In genomic region chr2:190524928-190525327, GRCh38 we compare ENCODE assay signal across 22 cellular contexts. TPM values are rescaled to one million over a fixed set of nuclear protein-coding genes. Genes with fewer than 3 reads are reported as not detected.
A peak's percentile ranks its signal among the peaks of the same experiment; 100 is the strongest.
DNase-seq lines count a peak whose midpoint lies in the region; ATAC-seq and TF ChIP-seq lines count a peak whose summit lies in the region.
"Had no signal": no experiment of that assay in that cellular context is flagged by ENCODE, and none has a peak within 500 bp of the region (broad histone marks: within the 10 kb centered on the region; RNA-seq: fewer than 3 reads in every experiment).

No MANE protein-coding gene starts in this region.

- no peak overlapping the region for H3K27ac ChIP-seq in breast epithelium
- H3K27ac ChIP-seq in MM.1S (ENCODE audit: low read length) = no peak overlapping the region
- no peak overlapping the region for H3K27ac ChIP-seq in gastrocnemius medialis
- no peak overlapping the region for H3K27ac ChIP-seq in WERI-Rb-1

- peaks cover 7% of the 10 kb centered on the region for H3K36me3 Mint-ChIP-seq in MCF 10A (ENCODE audit: insufficient read depth, unreplicated experiment)
- peaks cover 12% of the 10 kb centered on the region for H3K36me3 Mint-ChIP-seq in T-helper 17 cell (ENCODE audit: low read depth)

- H2AFZ ChIP-seq in MM.1S (ENCODE audit: low read length) = no peak overlapping the region

- no peaks in the 10 kb centered on the region for H3F3A ChIP-seq in MM.1S (ENCODE audit: insufficient read depth, low read length)

- TSS peak; percentile 19 for BruUV-seq in MCF 10A (replicated peaks; lab: Mats Ljungman, UMichigan)

- TF ChIP-seq POLR2A in breast epithelium (IDR thresholded peaks at IDR 0.05) = no peak
- no peak for TF ChIP-seq POLR2A in gastrocnemius medialis (IDR thresholded peaks at IDR 0.05)

- H3K4me1 ChIP-seq in breast epithelium = no peaks in the 10 kb centered on the region
- no peaks in the 10 kb centered on the region for H3K4me1 ChIP-seq in mucosa of descending colon (ENCODE audit: low read depth)
- no peaks in the 10 kb centered on the region for H3K4me1 ChIP-seq in MM.1S (ENCODE audit: low read length)
- H3K4me1 ChIP-seq in gastrocnemius medialis = no peaks in the 10 kb centered on the region
- H3K4me1 ChIP-seq: BE2C had no signal

- H3K27me3 ChIP-seq in breast epithelium (no peaks in the 10 kb centered on the region), MM.1S (replicated peaks; ENCODE audit: insufficient read depth, low read length) (no peaks in the 10 kb centered on the region), gastrocnemius medialis (no peaks in the 10 kb centered on the region), WERI-Rb-1 (ENCODE audit: insufficient read depth, low read depth, severe bottlenecking) (no peaks in the 10 kb centered on the region)
- H3K27me3 ChIP-seq: BE2C had no signal

- H3K27me3 Mint-ChIP-seq in MCF 10A (ENCODE audit: insufficient read depth, unreplicated experiment) (no peaks in the 10 kb centered on the region), T-helper 17 cell (no peaks in the 10 kb centered on the region)
- H3K27me3 Mint-ChIP-seq: CD4-positive, CD25-positive, alpha-beta regulatory T cell had no signal

- H3K4me2 ChIP-seq in MM.1S (ENCODE audit: low read depth, low read length) = no peak overlapping the region

- no peaks in the 10 kb centered on the region for H3K9me2 ChIP-seq in MM.1S (replicated peaks; ENCODE audit: insufficient read depth, low read length)

- DNase-seq in MCF 10A (ENCODE audit: unreplicated experiment) (no peak), breast epithelium (ENCODE audit: low spot score in 2 of 2) (no peak), T-helper 17 cell (no peak), mucosa of descending colon (no peak), MM.1S (no peak), gastrocnemius medialis (no peak), WERI-Rb-1 (no peak)
- DNase-seq: ACHN; BE2C; C1 segment of cervical spinal cord; CD4-positive, CD25-positive, alpha-beta regulatory T cell; CD8-positive, alpha-beta memory T cell; COR-L47; DMS 273 treated with DMSO at 0.1 percent for 48 hours; DMS53; DND-41; EL; GOT3; H7; HFFc6 had no signal

- H3K36me3 ChIP-seq in breast epithelium (no peaks in the 10 kb centered on the region), mucosa of descending colon (ENCODE audit: low read depth) (no peaks in the 10 kb centered on the region), MM.1S (replicated peaks; ENCODE audit: insufficient read depth, low read length) (no peaks in the 10 kb centered on the region), gastrocnemius medialis (no peaks in the 10 kb centered on the region), WERI-Rb-1 (no peaks in the 10 kb centered on the region)
- H3K36me3 ChIP-seq: BE2C had no signal

- no peaks in the 10 kb centered on the region for H3K9me3 ChIP-seq in breast epithelium
- H3K9me3 ChIP-seq in T-helper 17 cell (ENCODE audit: control insufficient read depth, low read length, poor library complexity, severe bottlenecking) = no peaks in the 10 kb centered on the region
- H3K9me3 ChIP-seq in mucosa of descending colon = no peaks in the 10 kb centered on the region
- H3K9me3 ChIP-seq in MM.1S (replicated peaks; ENCODE audit: insufficient read depth, low read length) = no peaks in the 10 kb centered on the region
- H3K9me3 ChIP-seq in gastrocnemius medialis = no peaks in the 10 kb centered on the region
- H3K9me3 ChIP-seq in WERI-Rb-1 (ENCODE audit: severe bottlenecking) = no peaks in the 10 kb centered on the region
- H3K9me3 ChIP-seq: BE2C had no signal

- intact Hi-C loops in MCF 10A (cut with micrococcal nuclease) = no loop called here
- intact Hi-C loops in breast epithelium (cut with DNase I; ENCODE audit: low total_unique reads) = no loop called here
- intact Hi-C loops in mucosa of descending colon (cut with DNase I, micrococcal nuclease) = no loop called here
- intact Hi-C loops in gastrocnemius medialis (cut with DNase I; ENCODE audit: low total_unique reads) = no loop called here

- POLR2A ChIA-PET in MCF 10A (lab: Yijun Ruan, JAX) = interaction anchor here (1.0 to 1.5 kb wide), 2 partner anchors 8 to 11 kb away, joined by 3 read pairs; no protein-coding TSS in a partner anchor

- peaks cover 38% of the 10 kb centered on the region for H3K4me1 Mint-ChIP-seq in MCF 10A (ENCODE audit: insufficient read depth, unreplicated experiment)
- peaks cover 43% of the 10 kb centered on the region for H3K4me1 Mint-ChIP-seq in T-helper 17 cell

- no peaks in the 10 kb centered on the region for H3K79me2 ChIP-seq in MM.1S (ENCODE audit: low read length)

- H3K4me3 Mint-ChIP-seq in MCF 10A (ENCODE audit: unreplicated experiment) (no peak overlapping the region), T-helper 17 cell (no peak overlapping the region)
- H3K4me3 Mint-ChIP-seq: CD8-positive, alpha-beta memory T cell; HFFc6 had no signal

- no peaks in the 10 kb centered on the region for H4K20me1 ChIP-seq in MM.1S (ENCODE audit: insufficient read depth, low read length)

- no peaks in the 10 kb centered on the region for H3K9me3 Mint-ChIP-seq in MCF 10A (ENCODE audit: unreplicated experiment)
- H3K9me3 Mint-ChIP-seq: CD8-positive, alpha-beta memory T cell; HFFc6 had no signal

- ATAC-seq in HG02610 (IDR thresholded peaks at IDR 0.05; ENCODE audit: unreplicated experiment) = peak; percentile 38
- ATAC-seq in T-helper 17 cell = no peak
- ATAC-seq in mucosa of descending colon = peak; percentile 16
- ATAC-seq in gastrocnemius medialis = no peak
- ATAC-seq: HCT116 had no signal

- H3K4me3 ChIP-seq in breast epithelium (no peak overlapping the region), mucosa of descending colon (no peak overlapping the region), MM.1S (ENCODE audit: low read length) (no peak overlapping the region), gastrocnemius medialis (no peak overlapping the region), WERI-Rb-1 (ENCODE audit: low read depth, low read length) (no peak overlapping the region)

- CTCF ChIA-PET in MCF 10A (lab: Yijun Ruan, JAX) = interaction anchor here (0.6 kb wide), 1 partner anchor 30 kb away, joined by 3 read pairs; no protein-coding TSS in a partner anchor

- in situ Hi-C loops in gastrocnemius medialis (cut with MboI; ENCODE audit: low sequenced_read_pairs in 4 of 4) = loop anchor here in 1 of 4 donors (25.0 kb wide), 1 partner anchor 112 kb away; the partner anchor contains the start of gene NAB1

- no peak overlapping the region for H3K9ac ChIP-seq in MM.1S (ENCODE audit: low read length)

- H3K27ac Mint-ChIP-seq in MCF 10A (ENCODE audit: low read depth, unreplicated experiment) (peak overlapping the region; percentile 53), T-helper 17 cell (peak overlapping the region; percentile 65)
- H3K27ac Mint-ChIP-seq: HFFc6 had no signal

- TF ChIP-seq CTCF in MCF 10A (IDR thresholded peaks at IDR 0.05; ENCODE audit: unreplicated experiment) (no peak), breast epithelium (IDR thresholded peaks at IDR 0.05) (no peak), mucosa of descending colon (IDR thresholded peaks at IDR 0.05) (no peak), MM.1S (IDR thresholded peaks at IDR 0.05; ENCODE audit: low read length) (no peak), gastrocnemius medialis (IDR thresholded peaks at IDR 0.05 in 4 of 5, conservative IDR thresholded peaks at IDR 0.05 in 1 of 5) (no peak), WERI-Rb-1 (IDR thresholded peaks at IDR 0.05; ENCODE audit: low read depth, low read length) (no peak)

RNA-seq across cellular contexts. Expression of gene NEMP2, which starts 9.6 kb away (rescaled TPM):
- total RNA-seq in MCF 10A (2022) (34.2 and 46.0 TPM in 2 replicates), breast epithelium (1 to 10 TPM; 4.5 to 6.6 (median 5.2) TPM), T-helper 17 cell (10 to 100 TPM; 12.7 to 15.1 TPM), mucosa of descending colon (1 to 10 TPM; 1.7 to 4.1 (median 4.0) TPM), gastrocnemius medialis (1 to 10 TPM in 3 of 4 donors, under 1 TPM in 1; 0.24 to 1.7 (median 1.3) TPM)

Comparison
In these comparisons a context has a peak if more than half of its experiments do, and no peak if none do; other contexts are left out.
1. ATAC-seq: peak in HG02610 (single experiment) and mucosa of descending colon (single experiment); none in T-helper 17 cell (single experiment) and gastrocnemius medialis (0 of 2).